In the genomic region with DNA sequence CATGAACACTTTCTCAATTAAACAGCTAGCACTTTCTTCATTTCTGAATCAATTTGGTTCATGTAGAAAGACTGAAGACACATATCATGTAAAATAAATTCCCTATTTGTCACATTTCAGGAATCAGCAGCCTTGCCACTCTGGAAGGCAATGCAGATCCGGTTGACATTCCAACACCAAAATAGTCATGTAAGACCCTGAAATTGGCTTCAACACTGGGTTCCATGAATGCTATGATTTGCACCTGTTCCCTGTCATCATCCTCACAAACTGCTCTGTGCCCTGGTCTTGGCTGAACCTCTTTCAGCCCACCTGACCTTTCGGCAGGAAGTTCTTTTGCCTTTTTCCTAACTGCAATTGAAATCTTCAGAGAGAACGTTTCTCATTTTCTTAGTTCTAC, we compare ENCODE assay signal across 1 cellular context.
TF ChIP-seq lines count a peak whose summit lies in the region.

No MANE protein-coding gene starts in this region.

TF ChIP-seq in GM23338, 12 proteins besides CTCF, POLR2A, EP300 and RAD21 (continued from another document):
- no peak for TF ChIP-seq NANOG (IDR thresholded peaks at IDR 0.05; ENCODE audit: borderline replicate concordance)
